Comparison of ENCODE assay signal across 11 cellular contexts in genomic region chr2:86783615-86784339, GRCh38. TPM values are rescaled to one million over a fixed set of nuclear protein-coding genes. Genes with fewer than 3 reads are reported as not detected.
A peak's percentile ranks its signal among the peaks of the same experiment; 100 is the strongest.
DNase-seq lines count a peak whose midpoint lies in the region; ATAC-seq and TF ChIP-seq lines count a peak whose summit lies in the region.
"Had no signal": no experiment of that assay in that cellular context is flagged by ENCODE, and none has a peak within 500 bp of the region (broad histone marks: within the 10 kb centered on the region; RNA-seq: fewer than 3 reads in every experiment).

No MANE protein-coding gene starts in this region.

- H3K4me1 Mint-ChIP-seq in CD8-positive, alpha-beta memory T cell, result peaks cover 66 to 79% (median 77%) of the 10 kb centered on the region in 3 donors
- H3K4me1 Mint-ChIP-seq: activated CD4-positive, alpha-beta T cell treated with anti-CD3 and anti-CD28 coated beads, Interleukin-2, amount 10 ng/mL, durations not matched to agents 24 days and 14 days had no signal

- WGBS in sigmoid colon, 2 donors, result 41 to 59% methylated on average over 8 of the region's 8 CpGs

- CTCF ChIA-PET in CD8-positive, alpha-beta memory T cell (lab: Charles Lee), result interaction anchor here (1.0 to 11.1 kb wide), 2 partner anchors 10 to 24 kb away, joined by 5 to 132 read pairs; no protein-coding TSS in a partner anchor

- H3K9me3 Mint-ChIP-seq in CD8-positive, alpha-beta memory T cell, result peaks cover 0 to 4% (median 0%) of the 10 kb centered on the region in 5 donors
- H3K9me3 Mint-ChIP-seq: activated CD4-positive, alpha-beta T cell treated with anti-CD3 and anti-CD28 coated beads, Interleukin-2, amount 10 ng/mL, durations not matched to agents 24 days and 14 days had no signal

- H3K36me3 Mint-ChIP-seq in CD8-positive, alpha-beta memory T cell, result peaks cover 19 to 51% (median 27%) of the 10 kb centered on the region in 3 donors

- peak overlapping the region; percentile 3 to 96 (median 46) for H3K4me3 Mint-ChIP-seq in CD8-positive, alpha-beta memory T cell
- H3K4me3 Mint-ChIP-seq: activated CD4-positive, alpha-beta T cell treated with anti-CD3 and anti-CD28 coated beads, Interleukin-2, amount 10 ng/mL, durations not matched to agents 24 days and 14 days had no signal

- H3K4me1 ChIP-seq in CD8-positive, alpha-beta memory T cell (ENCODE audit: insufficient read depth, low read length), result peaks cover 43% of the 10 kb centered on the region
- peaks cover under 1 to 2% of the 10 kb centered on the region in 2 donors for H3K4me1 ChIP-seq in left lung
- peaks cover 0 to 4% (median under 1%) of the 10 kb centered on the region in 4 donors for H3K4me1 ChIP-seq in sigmoid colon
- H3K4me1 ChIP-seq: colonic mucosa had no signal

- H3K27me3 Mint-ChIP-seq in CD8-positive, alpha-beta memory T cell, result peaks cover 0 to 14% of the 10 kb centered on the region in 2 donors

- H3K4me3 ChIP-seq in CD8-positive, alpha-beta memory T cell (ENCODE audit: low read length), result no peak overlapping the region
- H3K4me3 ChIP-seq in left lung (no peak overlapping the region), sigmoid colon (no peak overlapping the region)
- H3K4me3 ChIP-seq: colonic mucosa had no signal

- no peaks in the 10 kb centered on the region for H3K9me3 ChIP-seq in CD8-positive, alpha-beta memory T cell (ENCODE audit: low read length)
- no peaks in the 10 kb centered on the region for H3K9me3 ChIP-seq in left lung
- H3K9me3 ChIP-seq in sigmoid colon, result no peaks in the 10 kb centered on the region
- H3K9me3 ChIP-seq: colonic mucosa had no signal

- POLR2A ChIA-PET in CD8-positive, alpha-beta memory T cell (lab: Charles Lee), result interaction anchor here (0.6 to 4.3 kb wide), 4 partner anchors 9 to 451 kb away, joined by 3 to 62 read pairs (median 4); no protein-coding TSS in a partner anchor

- DNase-seq in CD8-positive, alpha-beta memory T cell, result peak in 2 of 5 donors; percentile 35 to 73
- DNase-seq in GM19238 (ENCODE audit: insufficient read length, low spot score), result peak; percentile 60
- DNase-seq in NOMO-1 (lab: John Stamatoyannopoulos, UW; ENCODE audit: unreplicated experiment in 2 of 2), result peak; percentile 25 to 82
- DNase-seq in GF-D8 (lab: John Stamatoyannopoulos, UW), result no peak
- no peak for DNase-seq in left lung
- DNase-seq in sigmoid colon, result no peak
- no peak for DNase-seq in HuH-7 (ENCODE audit: low spot score)
- DNase-seq: activated CD4-positive, alpha-beta T cell treated with anti-CD3 and anti-CD28 coated beads, Interleukin-2, amount 10 ng/mL, durations not matched to agents 24 days and 14 days; colonic mucosa had no signal

- no peak for TF ChIP-seq EP300 in sigmoid colon (IDR thresholded peaks at IDR 0.05)

- intact Hi-C loops in left lung (cut with DNase I) (no loop called here), sigmoid colon (cut with DNase I) (no loop called here)

- H3K27ac Mint-ChIP-seq in CD8-positive, alpha-beta memory T cell, result peak overlapping the region; percentile 94 to 100 (median 100)
- H3K27ac Mint-ChIP-seq: activated CD4-positive, alpha-beta T cell treated with anti-CD3 and anti-CD28 coated beads, Interleukin-2, amount 10 ng/mL, durations not matched to agents 24 days and 14 days had no signal

- TF ChIP-seq POLR2A in sigmoid colon (IDR thresholded peaks at IDR 0.05), result no peak

- H3K27ac ChIP-seq in CD8-positive, alpha-beta memory T cell (ENCODE audit: low read depth, low read length), result peak overlapping the region; percentile 29
- no peak overlapping the region for H3K27ac ChIP-seq in left lung
- H3K27ac ChIP-seq in sigmoid colon, result no peak overlapping the region
- H3K27ac ChIP-seq: colonic mucosa had no signal

- peak; percentile 97 for ATAC-seq in HG02870 (IDR thresholded peaks at IDR 0.05; ENCODE audit: unreplicated experiment)
- no peak for ATAC-seq in left lung

- H3K36me3 ChIP-seq in CD8-positive, alpha-beta memory T cell (ENCODE audit: insufficient read depth, low read length), result peaks cover 10% of the 10 kb centered on the region
- H3K36me3 ChIP-seq in left lung (no peaks in the 10 kb centered on the region), sigmoid colon (no peaks in the 10 kb centered on the region)
- H3K36me3 ChIP-seq: colonic mucosa had no signal

- H3K27me3 ChIP-seq in CD8-positive, alpha-beta memory T cell (ENCODE audit: insufficient read depth, low read length, poor library complexity, severe bottlenecking), result no peaks in the 10 kb centered on the region
- H3K27me3 ChIP-seq in left lung, result peaks cover 9 to 24% of the 10 kb centered on the region in 2 donors
- H3K27me3 ChIP-seq in sigmoid colon, result peaks cover 0 to 10% (median 1%) of the 10 kb centered on the region in 3 donors

- TF ChIP-seq CTCF in left lung (IDR thresholded peaks at IDR 0.05) (no peak), sigmoid colon (IDR thresholded peaks at IDR 0.05) (no peak)

RNA-seq across cellular contexts. Expression of gene CD8A, which starts 6.9 kb away (rescaled TPM):
- 100 to 1,000 TPM; 359 to 363 TPM for total RNA-seq in CD8-positive, alpha-beta memory T cell
- 924 TPM for polyA plus RNA-seq in CD8-positive, alpha-beta memory T cell
- total RNA-seq in left lung, result 1 to 10 TPM; 1.5 to 9.1 TPM
- 1 to 10 TPM in 1 of 4 donors, under 1 TPM in 2, not detected in 1; 0.36 to 1.5 (median 0.99) TPM for total RNA-seq in sigmoid colon
- 10 to 100 TPM in 1 of 3 donors, under 1 TPM in 2; 0.60 to 15.5 (median 0.69) TPM for polyA plus RNA-seq in sigmoid colon
- total RNA-seq: pulmonary artery endothelial cell had no signal

Comparison
In these comparisons a context has a peak if more than half of its experiments do, and no peak if none do; other contexts are left out.
1. DNase-seq: peak in GM19238 (single experiment) and NOMO-1 (2 of 2); none in GF-D8 (single experiment), left lung (0 of 2), sigmoid colon (single experiment) and HuH-7 (single experiment).
2. RNA of gene CD8A, which starts 6.9 kb away (total RNA-seq): 359 to 363 TPM in CD8-positive, alpha-beta memory T cell; 1.5 to 9.1 TPM in left lung and 0.36 to 1.5 TPM in sigmoid colon; every median in the first group is over 10 times any median in the second.